In the genomic region with DNA sequence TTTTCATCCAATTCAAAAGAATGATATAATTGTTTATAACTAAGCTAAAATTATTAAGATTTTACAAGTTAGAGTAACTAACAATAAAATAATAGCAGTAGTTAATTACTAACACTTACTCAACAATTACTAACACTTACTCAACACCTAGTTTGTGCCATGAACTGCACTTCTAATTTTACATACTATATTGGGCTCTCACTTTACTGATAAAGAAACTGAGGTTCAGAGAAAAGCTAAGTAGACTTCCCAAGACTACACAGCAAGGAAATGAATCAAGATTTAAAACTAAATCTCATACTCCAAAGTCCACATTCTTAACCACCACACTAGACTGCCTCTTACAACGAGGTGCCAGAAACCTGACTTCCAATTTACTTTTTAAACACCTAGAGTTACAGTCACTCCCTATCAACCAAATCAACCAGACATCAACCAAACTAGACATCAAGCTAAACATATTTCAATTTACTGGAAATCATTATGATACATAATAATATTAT, we compare ENCODE assay signal across 19 cellular contexts. TPM values are rescaled to one million over a fixed set of nuclear protein-coding genes. Genes with fewer than 3 reads are reported as not detected.
DNase-seq lines count a peak whose midpoint lies in the region; ATAC-seq and TF ChIP-seq lines count a peak whose summit lies in the region.
"Had no signal": no experiment of that assay in that cellular context is flagged by ENCODE, and none has a peak within 500 bp of the region (broad histone marks: within the 10 kb centered on the region; RNA-seq: fewer than 3 reads in every experiment).

No MANE protein-coding gene starts in this region.

- no peak overlapping the region for H3K27ac Mint-ChIP-seq in T-helper 2 cell treated with Interferon-gamma antibody and Interleukin-4, amounts not matched to agents 5 μg/mL and 100 μg/mL, for 36 hours
- H3K27ac Mint-ChIP-seq in Calu3 (ENCODE audit: unreplicated experiment) = peak overlapping the region; percentile 76
- H3K27ac Mint-ChIP-seq in activated T-helper 17 cell treated with anti-CD3 and anti-CD28 coated beads, Interleukin-2, amount 50 U/mL, for 72 hours = peak overlapping the region; percentile 48
- H3K27ac Mint-ChIP-seq: activated CD4-positive, alpha-beta T cell treated with anti-CD3 and anti-CD28 coated beads, Interleukin-2, amount 10 ng/mL, durations not matched to agents 7 days and 5 days; activated naive CD4-positive, alpha-beta T cell treated with anti-CD3 and anti-CD28 coated beads, Interleukin-2, amount 50 U/mL, for 72 hours; endodermal cell; HFFc6 had no signal

- H3K4me3 ChIP-seq in mucosa of descending colon = no peak overlapping the region
- H3K4me3 ChIP-seq: uterus had no signal

- no peak for DNase-seq in T-helper 2 cell treated with Interferon-gamma antibody and Interleukin-4, amounts not matched to agents 5 μg/mL and 100 μg/mL, for 36 hours (ENCODE audit: low spot score)
- no peak for DNase-seq in T-helper 2 cell
- DNase-seq in Calu3 = no peak
- DNase-seq in mucosa of descending colon = no peak
- DNase-seq in hepatic stellate cell (ENCODE audit: low spot score) = no peak
- DNase-seq in activated gamma-delta T cell (lab: John Stamatoyannopoulos, UW) = no peak
- DNase-seq: activated CD4-positive, alpha-beta T cell treated with anti-CD3 and anti-CD28 coated beads, Interleukin-2, amount 10 ng/mL, durations not matched to agents 7 days and 5 days; activated T-cell treated with anti-CD3 and anti-CD28 coated beads for 4 hours; BE2C; endodermal cell; glutamatergic neuron; HFFc6; NCI-H187; nucleus accumbens; stimulated activated CD4-positive, alpha-beta T cell treated with anti-CD3 and anti-CD28 coated beads, Interleukin-12 subunit alpha, Interleukin-12 subunit beta, amount 100 ng/mL, for 4 hours; uterus had no signal

- ATAC-seq in activated T-helper 17 cell treated with anti-CD3 and anti-CD28 coated beads, Interleukin-2, amount 50 U/mL, for 72 hours (replicated peaks) = peak; percentile 35
- peak; percentile 81 for ATAC-seq in mucosa of descending colon
- ATAC-seq in HG02798 (IDR thresholded peaks at IDR 0.05; ENCODE audit: poor library complexity, unreplicated experiment) = no peak
- ATAC-seq: activated naive CD4-positive, alpha-beta T cell treated with anti-CD3 and anti-CD28 coated beads, Interleukin-2, amount 50 U/mL, for 72 hours had no signal

- no peaks in the 10 kb centered on the region for H3K27me3 Mint-ChIP-seq in T-helper 2 cell treated with Interferon-gamma antibody and Interleukin-4, amounts not matched to agents 5 μg/mL and 100 μg/mL, for 36 hours (ENCODE audit: low read depth)
- no peaks in the 10 kb centered on the region for H3K27me3 Mint-ChIP-seq in Calu3 (ENCODE audit: unreplicated experiment)
- H3K27me3 Mint-ChIP-seq in activated T-helper 17 cell treated with anti-CD3 and anti-CD28 coated beads, Interleukin-2, amount 50 U/mL, for 72 hours = no peaks in the 10 kb centered on the region
- H3K27me3 Mint-ChIP-seq: activated CD4-positive, alpha-beta T cell treated with anti-CD3 and anti-CD28 coated beads, Interleukin-2, amount 10 ng/mL, durations not matched to agents 7 days and 5 days had no signal

- peaks cover 12% of the 10 kb centered on the region for H3K4me1 ChIP-seq in mucosa of descending colon (ENCODE audit: low read depth)
- H3K4me1 ChIP-seq: uterus had no signal

- no peaks in the 10 kb centered on the region for H3K9me3 ChIP-seq in mucosa of descending colon
- H3K9me3 ChIP-seq: BE2C, uterus had no signal

- no peaks in the 10 kb centered on the region for H3K9me3 Mint-ChIP-seq in T-helper 2 cell treated with Interferon-gamma antibody and Interleukin-4, amounts not matched to agents 5 μg/mL and 100 μg/mL, for 36 hours
- H3K9me3 Mint-ChIP-seq in Calu3 (ENCODE audit: low read depth, unreplicated experiment) = no peaks in the 10 kb centered on the region
- no peaks in the 10 kb centered on the region for H3K9me3 Mint-ChIP-seq in activated T-helper 17 cell treated with anti-CD3 and anti-CD28 coated beads, Interleukin-2, amount 50 U/mL, for 72 hours
- H3K9me3 Mint-ChIP-seq: activated CD4-positive, alpha-beta T cell treated with anti-CD3 and anti-CD28 coated beads, Interleukin-2, amount 10 ng/mL, durations not matched to agents 7 days and 5 days; activated naive CD4-positive, alpha-beta T cell treated with anti-CD3 and anti-CD28 coated beads, Interleukin-2, amount 50 U/mL, for 72 hours; endodermal cell; HFFc6 had no signal

- CTCF ChIA-PET in Calu3 (lab: Charles Lee) = interaction anchor here (0.6 kb wide), 1 partner anchor 161 kb away, joined by 3 read pairs; no protein-coding TSS in a partner anchor

- intact Hi-C loops in Calu3 (cut with micrococcal nuclease; ENCODE audit: unreplicated experiment) (no loop called here), mucosa of descending colon (cut with DNase I, micrococcal nuclease) (no loop called here)

- BruUV-seq in Calu3 (replicated peaks; lab: Mats Ljungman, UMichigan) = no TSS peak

- no peaks in the 10 kb centered on the region for H3K36me3 ChIP-seq in mucosa of descending colon (ENCODE audit: low read depth)
- H3K36me3 ChIP-seq: uterus had no signal

- TF ChIP-seq CTCF in Calu3 (IDR thresholded peaks at IDR 0.05; ENCODE audit: unreplicated experiment) = no peak
- TF ChIP-seq CTCF in mucosa of descending colon (IDR thresholded peaks at IDR 0.05) = no peak

- peaks cover 42% of the 10 kb centered on the region for H3K36me3 Mint-ChIP-seq in T-helper 2 cell treated with Interferon-gamma antibody and Interleukin-4, amounts not matched to agents 5 μg/mL and 100 μg/mL, for 36 hours (ENCODE audit: low read depth)
- H3K36me3 Mint-ChIP-seq in Calu3 (ENCODE audit: insufficient read depth, unreplicated experiment) = no peaks in the 10 kb centered on the region
- peaks cover 73% of the 10 kb centered on the region for H3K36me3 Mint-ChIP-seq in activated T-helper 17 cell treated with anti-CD3 and anti-CD28 coated beads, Interleukin-2, amount 50 U/mL, for 72 hours (ENCODE audit: low read depth)

- H3K4me1 Mint-ChIP-seq in T-helper 2 cell treated with Interferon-gamma antibody and Interleukin-4, amounts not matched to agents 5 μg/mL and 100 μg/mL, for 36 hours (ENCODE audit: low read depth) = peaks cover 39% of the 10 kb centered on the region
- peaks cover 17% of the 10 kb centered on the region for H3K4me1 Mint-ChIP-seq in Calu3 (ENCODE audit: low read depth, unreplicated experiment)
- peaks cover 30% of the 10 kb centered on the region for H3K4me1 Mint-ChIP-seq in activated T-helper 17 cell treated with anti-CD3 and anti-CD28 coated beads, Interleukin-2, amount 50 U/mL, for 72 hours

- peak overlapping the region; percentile 27 for H3K4me3 Mint-ChIP-seq in T-helper 2 cell treated with Interferon-gamma antibody and Interleukin-4, amounts not matched to agents 5 μg/mL and 100 μg/mL, for 36 hours
- H3K4me3 Mint-ChIP-seq in Calu3 (ENCODE audit: low read depth, unreplicated experiment) = peak overlapping the region; percentile 43
- peak overlapping the region; percentile 46 for H3K4me3 Mint-ChIP-seq in activated T-helper 17 cell treated with anti-CD3 and anti-CD28 coated beads, Interleukin-2, amount 50 U/mL, for 72 hours
- H3K4me3 Mint-ChIP-seq: activated CD4-positive, alpha-beta T cell treated with anti-CD3 and anti-CD28 coated beads, Interleukin-2, amount 10 ng/mL, durations not matched to agents 7 days and 5 days; endodermal cell; HFFc6 had no signal

RNA-seq across cellular contexts. Expression of a gene that starts 25.1 kb away (rescaled TPM):
- total RNA-seq in Calu3 (2022) (18.9 and 19.2 TPM in 2 replicates), mucosa of descending colon (10 to 100 TPM; 34.0 to 42.8 (median 35.6) TPM)
- total RNA-seq in activated T-helper 17 cell treated with anti-CD3 and anti-CD28 coated beads, Interleukin-2, amount 50 U/mL, for 72 hours = 10 to 100 TPM; 56.8 to 71.8 TPM
